9 cellular contexts compared by ENCODE assay signal in the genomic region with DNA sequence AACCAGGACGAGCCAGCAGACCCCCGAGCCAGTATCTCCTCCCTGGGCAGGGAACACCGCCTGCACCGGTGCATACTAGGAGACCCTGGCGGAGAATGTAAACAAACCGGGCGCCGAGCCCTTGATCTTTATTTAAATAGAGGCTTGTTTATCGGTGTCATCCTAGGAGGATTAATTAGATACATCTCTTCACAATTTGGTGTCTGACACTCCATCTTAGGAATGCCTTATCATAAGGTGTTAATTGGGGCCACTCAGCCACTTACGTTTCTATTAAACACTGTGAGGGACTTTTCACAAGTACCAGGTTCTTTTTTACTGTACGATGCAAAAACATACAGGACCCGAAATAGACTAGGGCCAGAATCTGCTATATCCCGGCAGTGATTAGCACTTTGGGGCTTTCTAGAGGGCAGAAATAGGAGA. TPM values are rescaled to one million over a fixed set of nuclear protein-coding genes. Genes with fewer than 3 reads are reported as not detected.
DNase-seq lines count a peak whose midpoint lies in the region; ATAC-seq, FAIRE-seq and TF ChIP-seq lines count a peak whose summit lies in the region.
"Had no signal": no experiment of that assay in that cellular context is flagged by ENCODE, and none has a peak within 500 bp of the region (broad histone marks: within the 10 kb centered on the region; RNA-seq: fewer than 3 reads in every experiment).

No MANE protein-coding gene starts in this region.

- no peak for TF ChIP-seq CTCF in left ventricle myocardium inferior (IDR thresholded peaks at IDR 0.05; ENCODE audit: borderline replicate concordance)
- no peak for TF ChIP-seq CTCF in uterus (IDR thresholded peaks at IDR 0.05)

- H3K9ac ChIP-seq in muscle layer of colon (ENCODE audit: low read length): no peak overlapping the region

- no peak for FAIRE-seq in GM19239 (lab: Jason Lieb, UNC)

- H3K9me3 ChIP-seq in left ventricle myocardium inferior (replicated peaks): no peaks in the 10 kb centered on the region
- no peaks in the 10 kb centered on the region for H3K9me3 ChIP-seq in muscle layer of colon (ENCODE audit: low read length)
- no peaks in the 10 kb centered on the region for H3K9me3 ChIP-seq in uterus

- peaks cover 37% of the 10 kb centered on the region for H3K4me1 ChIP-seq in left ventricle myocardium inferior
- peaks cover 16% of the 10 kb centered on the region for H3K4me1 ChIP-seq in muscle layer of colon (ENCODE audit: insufficient read depth, low read length)
- no peaks in the 10 kb centered on the region for H3K4me1 ChIP-seq in uterus

- no peak for DNase-seq in left ventricle myocardium inferior
- no peak for DNase-seq in left cardiac atrium
- peak; percentile 19 for DNase-seq in astrocyte of the hippocampus (ENCODE audit: low read depth, low spot score)
- DNase-seq in uterus: no peak
- no peak for DNase-seq in GM19239 (ENCODE audit: insufficient read length, low spot score)
- DNase-seq: NCI-H2107 had no signal

- peaks cover 94% of the 10 kb centered on the region for H3K27me3 ChIP-seq in left ventricle myocardium inferior (ENCODE audit: low read depth)
- H3K27me3 ChIP-seq in muscle layer of colon (ENCODE audit: control insufficient read depth in 1 of 2, insufficient read depth in 2 of 2, low read length in 2 of 2): peaks cover 43 to 45% of the 10 kb centered on the region in 2 donors
- peaks cover 4 to 15% of the 10 kb centered on the region in 2 donors for H3K27me3 ChIP-seq in uterus

- no peaks in the 10 kb centered on the region for H3K36me3 ChIP-seq in left ventricle myocardium inferior
- no peaks in the 10 kb centered on the region for H3K36me3 ChIP-seq in muscle layer of colon (ENCODE audit: insufficient read depth, low read length)
- H3K36me3 ChIP-seq in uterus: no peaks in the 10 kb centered on the region

- H3K4me3 ChIP-seq in left ventricle myocardium inferior: peak overlapping the region; percentile 75
- peak overlapping the region; percentile 62 to 86 for H3K4me3 ChIP-seq in muscle layer of colon (ENCODE audit: low read depth in 1 of 2, low read length in 2 of 2)
- peak overlapping the region; percentile 34 to 40 for H3K4me3 ChIP-seq in uterus

- H3K27ac ChIP-seq in left ventricle myocardium inferior (replicated peaks): no peak overlapping the region
- no peak overlapping the region for H3K27ac ChIP-seq in muscle layer of colon (ENCODE audit: low read depth, low read length)
- no peak overlapping the region for H3K27ac ChIP-seq in uterus

- intact Hi-C loops in left ventricle myocardium inferior (cut with micrococcal nuclease): loop anchor here (5.0 kb wide), 1 partner anchor 618 kb away; no protein-coding TSS in a partner anchor
- intact Hi-C loops in left cardiac atrium (cut with DNase I): loop anchor here (2.0 to 5.0 kb wide), 2 partner anchors 613 to 615 kb away; no protein-coding TSS in a partner anchor
- intact Hi-C loops in uterus (cut with DNase I; ENCODE audit: low total_unique reads): no loop called here

- ATAC-seq in left cardiac atrium (no peak), GM18520 (IDR thresholded peaks at IDR 0.05; ENCODE audit: unreplicated experiment) (no peak), GM19351 (IDR thresholded peaks at IDR 0.05; ENCODE audit: unreplicated experiment) (no peak)

- TF ChIP-seq POLR2A in uterus (IDR thresholded peaks at IDR 0.05): no peak

RNA-seq across cellular contexts. Expression of gene EOMES, which starts 8.0 kb away (rescaled TPM):
- 0.14 TPM for total RNA-seq in left ventricle myocardium inferior
- under 1 TPM; 0.39 to 0.74 TPM for total RNA-seq in left cardiac atrium
- under 1 TPM in 2 of 4 donors, not detected in 2; 0.62 to 0.82 TPM for total RNA-seq in uterus
